Comparison of ENCODE assay signal across 19 cellular contexts in the genomic region with DNA sequence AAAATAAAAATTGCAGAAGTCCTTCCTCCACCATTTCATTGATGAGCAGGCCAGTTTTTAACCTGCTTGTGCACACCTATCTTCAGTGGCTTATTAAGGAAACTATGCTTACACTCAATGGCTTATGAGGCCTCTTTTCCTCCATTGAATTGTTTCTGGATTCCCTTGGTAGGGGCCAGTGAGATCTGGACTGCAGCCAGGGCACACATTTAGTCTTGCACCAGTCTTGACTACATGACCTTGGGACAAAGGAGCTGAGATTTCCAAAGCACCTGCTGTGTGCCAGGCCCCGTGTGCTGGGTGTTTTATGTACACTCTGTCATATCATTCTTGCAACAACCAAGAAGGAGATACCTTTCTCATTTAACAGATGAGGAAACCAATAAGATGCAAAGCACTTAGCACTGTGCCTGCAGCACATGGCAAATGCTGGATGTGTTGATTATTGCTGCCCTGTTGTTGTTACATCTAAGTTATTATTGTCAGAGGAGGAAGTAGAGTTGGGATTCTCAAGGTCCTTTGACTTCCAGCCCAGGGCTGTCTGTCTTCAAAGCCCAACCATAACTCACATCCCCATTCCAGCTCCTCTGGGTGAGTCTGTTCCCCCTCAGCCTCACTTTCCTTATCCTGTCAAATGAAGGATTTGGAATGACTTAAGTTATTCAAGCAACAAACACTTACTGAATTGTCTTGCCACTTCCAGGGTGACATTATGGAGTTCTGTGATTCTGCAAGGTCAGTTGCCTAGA.
A peak's percentile ranks its signal among the peaks of the same experiment; 100 is the strongest.
DNase-seq lines count a peak whose midpoint lies in the region; ATAC-seq lines count a peak whose summit lies in the region.
"Had no signal": no experiment of that assay in that cellular context is flagged by ENCODE, and none has a peak within 500 bp of the region (broad histone marks: within the 10 kb centered on the region; RNA-seq: fewer than 3 reads in every experiment).

No MANE protein-coding gene starts in this region.

- H3K9me3 Mint-ChIP-seq in stimulated activated naive B cell treated with anti-CD40 and anti-IgM and Interleukin-4, amounts not matched to agents 10 μg/mL and 1 μg/mL and 100 μg/mL, for 72 hours: peaks cover 4 to 6% of the 10 kb centered on the region in 2 donors

- peak overlapping the region; percentile 14 for H3K27ac Mint-ChIP-seq in stimulated activated naive B cell treated with anti-CD40 and anti-IgM and Interleukin-4, amounts not matched to agents 10 μg/mL and 1 μg/mL and 100 μg/mL, for 72 hours
- H3K27ac Mint-ChIP-seq: CD8-positive, alpha-beta memory T cell; IgD-negative memory B cell had no signal

- H3K4me3 Mint-ChIP-seq in stimulated activated naive B cell treated with anti-CD40 and anti-IgM and Interleukin-4, amounts not matched to agents 10 μg/mL and 1 μg/mL and 100 μg/mL, for 72 hours: no peak overlapping the region
- H3K4me3 Mint-ChIP-seq: CD8-positive, alpha-beta memory T cell; IgD-negative memory B cell had no signal

- H3K27me3 Mint-ChIP-seq in stimulated activated naive B cell treated with anti-CD40 and anti-IgM and Interleukin-4, amounts not matched to agents 10 μg/mL and 1 μg/mL and 100 μg/mL, for 72 hours: peaks cover 31 to 35% of the 10 kb centered on the region in 2 donors

- peaks cover 0 to 4% of the 10 kb centered on the region in 2 donors for H3K36me3 Mint-ChIP-seq in stimulated activated naive B cell treated with anti-CD40 and anti-IgM and Interleukin-4, amounts not matched to agents 10 μg/mL and 1 μg/mL and 100 μg/mL, for 72 hours

- no peaks in the 10 kb centered on the region for H3K4me1 Mint-ChIP-seq in stimulated activated naive B cell treated with anti-CD40 and anti-IgM and Interleukin-4, amounts not matched to agents 10 μg/mL and 1 μg/mL and 100 μg/mL, for 72 hours
- H3K4me1 Mint-ChIP-seq: IgD-negative memory B cell had no signal

- peak; percentile 35 for DNase-seq in activated CD8-positive, alpha-beta memory T cell treated with anti-CD3 and anti-CD28 coated beads for 24 hours
- no peak for DNase-seq in activated CD8-positive, alpha-beta memory T cell treated with anti-CD3 and anti-CD28 coated beads, Interleukin-2, amount 50 U/mL, for 4 hours
- DNase-seq in NCI-H69 (lab: John Stamatoyannopoulos, UW) (peak; percentile 48), islet precursor cell (peak; percentile 37), GDM1 (lab: John Stamatoyannopoulos, UW) (no peak)
- no peak for DNase-seq in stimulated activated naive B cell treated with anti-CD40 and anti-IgM and Interleukin-4, amounts not matched to agents 10 μg/mL and 1 μg/mL and 100 μg/mL, for 72 hours
- DNase-seq: CD8-positive, alpha-beta memory T cell; DND-41; GOT3; NCI-H1105; NCI-H1694; NCI-H226; NCI-H526; OCI-M1; RPMI8226 had no signal

- no peak for ATAC-seq in stimulated activated naive B cell treated with anti-CD40 and anti-IgM and Interleukin-4, amounts not matched to agents 10 μg/mL and 1 μg/mL and 100 μg/mL, for 72 hours (replicated peaks)
- no peak for ATAC-seq in HG02759 (IDR thresholded peaks at IDR 0.05; ENCODE audit: unreplicated experiment)
- ATAC-seq in GM18498 (IDR thresholded peaks at IDR 0.05; ENCODE audit: unreplicated experiment): no peak
- ATAC-seq: GM12878 had no signal

Comparison
In these comparisons a context has a peak if more than half of its experiments do, and no peak if none do; other contexts are left out.
1. DNase-seq: peak in activated CD8-positive, alpha-beta memory T cell treated with anti-CD3 and anti-CD28 coated beads for 24 hours (single experiment), NCI-H69 (single experiment) and islet precursor cell (single experiment); none in activated CD8-positive, alpha-beta memory T cell treated with anti-CD3 and anti-CD28 coated beads, Interleukin-2, amount 50 U/mL, for 4 hours (single experiment), stimulated activated naive B cell treated with anti-CD40 and anti-IgM and Interleukin-4, amounts not matched to agents 10 μg/mL and 1 μg/mL and 100 μg/mL, for 72 hours (single experiment) and GDM1 (single experiment).